ENCODE assay signal across 10 cellular contexts in genomic region chr2:16635796-16636699, GRCh38. TPM values are rescaled to one million over a fixed set of nuclear protein-coding genes. Genes with fewer than 3 reads are reported as not detected.
DNase-seq lines count a peak whose midpoint lies in the region; ATAC-seq, FAIRE-seq and TF ChIP-seq lines count a peak whose summit lies in the region.
"Had no signal": no experiment of that assay in that cellular context is flagged by ENCODE, and none has a peak within 500 bp of the region (broad histone marks: within the 10 kb centered on the region; RNA-seq: fewer than 3 reads in every experiment).

No MANE protein-coding gene starts in this region.

- H2BK15ac ChIP-seq in neuronal stem cell (ENCODE audit: low read length) = no peak overlapping the region

- H3K4me1 ChIP-seq in GM12878 (ENCODE audit: control insufficient read depth, insufficient read depth, low read length) = no peaks in the 10 kb centered on the region
- H3K4me1 ChIP-seq in neuronal stem cell (ENCODE audit: control insufficient read depth in 2 of 2, insufficient read depth in 1 of 2, low read depth in 1 of 2, low read length in 2 of 2) = peaks cover 31 to 59% of the 10 kb centered on the region in 2 donors
- peaks cover 18 to 100% (median 84%) of the 10 kb centered on the region in 6 donors for H3K4me1 ChIP-seq in spleen
- no peaks in the 10 kb centered on the region for H3K4me1 ChIP-seq in prostate gland (replicated peaks)
- H3K4me1 ChIP-seq: HAP-1 had no signal

- 25% methylated on average over 15 of the region's 15 CpGs for WGBS in GM12878 (ENCODE audit: insufficient coverage, insufficient replicate concordance, low lambda C conversion rate, missing lambda C conversion rate)
- WGBS in neuronal stem cell (ENCODE audit: extremely low coverage in 2 of 2, insufficient read length in 2 of 2, insufficient replicate concordance in 1 of 2), 2 donors = no CpG with 5 or more reads among the region's 15 CpGs
- 55 to 65% (median 59%) methylated on average over 14 to 15 of the region's 15 CpGs for WGBS in spleen, 5 donors
- 84% methylated on average over 15 of the region's 15 CpGs for WGBS in prostate gland

- H3K79me1 ChIP-seq in neuronal stem cell (ENCODE audit: low read depth, low read length) = no peaks in the 10 kb centered on the region

- peak; percentile 62 for ATAC-seq in GM12878

- H3K27me3 ChIP-seq in GM12878 (replicated peaks in 1 of 2; ENCODE audit: control insufficient read depth in 2 of 2, insufficient read depth in 2 of 2, low read length in 1 of 2) (peaks cover 0 to 6% of the 10 kb centered on the region in 2 experiments; a peak in 1 of 4 replicates), neuronal stem cell (ENCODE audit: control insufficient read depth in 3 of 3, insufficient read depth in 3 of 3, low read depth in 1 of 3, low read length in 3 of 3) (no peaks in the 10 kb centered on the region), spleen (replicated peaks in 1 of 7) (no peaks in the 10 kb centered on the region), prostate gland (replicated peaks; ENCODE audit: insufficient read depth) (no peaks in the 10 kb centered on the region)

- no peak overlapping the region for H3K27ac Mint-ChIP-seq in osteocyte (ENCODE audit: unreplicated experiment)

- peak overlapping the region; percentile 41 for H3K4me3 ChIP-seq in NB4 (ENCODE audit: low read depth, low read length)
- H3K4me3 ChIP-seq in GM12878 = no peak overlapping the region
- no peak overlapping the region for H3K4me3 ChIP-seq in neuronal stem cell (ENCODE audit: low read length in 2 of 2)
- no peak overlapping the region for H3K4me3 ChIP-seq in spleen
- no peak overlapping the region for H3K4me3 ChIP-seq in prostate gland
- H3K4me3 ChIP-seq: HAP-1 had no signal

- TF ChIP-seq CTCF in NB4 (IDR thresholded peaks at IDR 0.05; ENCODE audit: low read depth, low read length) (peak; percentile 16), GM12878 (IDR thresholded peaks at IDR 0.05 in 2 of 3, conservative IDR thresholded peaks at IDR 0.05 in 1 of 3; ENCODE audit: control insufficient read depth in 2 of 3, extremely low read depth in 1 of 3, insufficient read depth in 1 of 3, low read depth in 3 of 3, low read length in 3 of 3) (no peak), spleen (IDR thresholded peaks at IDR 0.05 in 8 of 11, conservative IDR thresholded peaks at IDR 0.05 in 3 of 11) (no peak), osteocyte (IDR thresholded peaks at IDR 0.05) (no peak), prostate gland (IDR thresholded peaks at IDR 0.05) (no peak)

- in situ Hi-C loops in GM12878 (cut with MboI) = no loop called here

- H3K9me3 Mint-ChIP-seq in osteocyte (ENCODE audit: unreplicated experiment) = no peaks in the 10 kb centered on the region

- H3K9me3 ChIP-seq in GM12878 (replicated peaks; ENCODE audit: control insufficient read depth, insufficient read depth, low read length) (no peaks in the 10 kb centered on the region), neuronal stem cell (replicated peaks in 1 of 2; ENCODE audit: control insufficient read depth in 2 of 2, insufficient read depth in 1 of 2, low read depth in 1 of 2, low read length in 2 of 2) (peaks cover 0 to 5% of the 10 kb centered on the region in 2 donors), spleen (peaks cover 0 to 4% (median 0%) of the 10 kb centered on the region in 8 donors), prostate gland (no peaks in the 10 kb centered on the region)
- H3K9me3 ChIP-seq: HAP-1 had no signal

- H3K4ac ChIP-seq in neuronal stem cell (ENCODE audit: low read length) = no peak overlapping the region

- H2AFZ ChIP-seq in GM12878 (ENCODE audit: control insufficient read depth, low read depth, low read length) (no peak overlapping the region), neuronal stem cell (ENCODE audit: low read length) (peak overlapping the region; percentile 60)

- no peak overlapping the region for H2BK5ac ChIP-seq in neuronal stem cell (ENCODE audit: low read length)

- no peak overlapping the region for H3K4me3 Mint-ChIP-seq in osteocyte (ENCODE audit: unreplicated experiment)

- H3K36me3 Mint-ChIP-seq in osteocyte (ENCODE audit: unreplicated experiment) = no peaks in the 10 kb centered on the region

- TF ChIP-seq RAD21 in GM12878 (IDR thresholded peaks at IDR 0.05; ENCODE audit: insufficient read depth, low read depth, low read length) = no peak

- H3K23ac ChIP-seq in neuronal stem cell (ENCODE audit: low read depth, low read length, poor library complexity) = no peak overlapping the region

- no peak for FAIRE-seq in GM12878 (lab: Jason Lieb, UNC)
- FAIRE-seq: urothelium cell line had no signal

- H3K14ac ChIP-seq in neuronal stem cell (ENCODE audit: low read length) = no peak overlapping the region

- H4K8ac ChIP-seq in neuronal stem cell (ENCODE audit: low read depth, low read length) = no peak overlapping the region

- TF ChIP-seq POLR2A in NB4 (IDR thresholded peaks at IDR 0.05; ENCODE audit: extremely low read depth, insufficient read length) = no peak
- TF ChIP-seq POLR2A in GM12878 (IDR thresholded peaks at IDR 0.05; ENCODE audit: low read depth, low read length) = no peak
- TF ChIP-seq POLR2A in spleen (IDR thresholded peaks at IDR 0.05) = no peak
- no peak for TF ChIP-seq POLR2A in prostate gland (IDR thresholded peaks at IDR 0.05)

- BruUV-seq in GM12878 (replicated peaks; lab: Mats Ljungman, UMichigan) = no TSS peak

- H3K18ac ChIP-seq in neuronal stem cell (ENCODE audit: low read length) = no peak overlapping the region

- H2BK120ac ChIP-seq in neuronal stem cell (ENCODE audit: low read depth, low read length) = no peak overlapping the region

- H4K91ac ChIP-seq in neuronal stem cell (ENCODE audit: low read depth, low read length, poor library complexity) = no peak overlapping the region

- no peaks in the 10 kb centered on the region for H4K20me1 ChIP-seq in GM12878 (ENCODE audit: control insufficient read depth, insufficient read depth)

- DNase-seq in Daoy (ENCODE audit: low read depth) (peak; percentile 39), NB4 (ENCODE audit: low read depth) (peak; percentile 85), GM12878 (ENCODE audit: low read depth, low spot score) (no peak), neuronal stem cell (ENCODE audit: low spot score) (no peak), spleen (no peak), osteocyte (ENCODE audit: extremely low spot score, unreplicated experiment) (no peak), DMS 273 treated with DMSO at 0.1 percent for 48 hours (lab: John Stamatoyannopoulos, UW) (no peak), prostate gland (ENCODE audit: low spot score) (no peak)

- H3K27ac ChIP-seq in GM12878 (ENCODE audit: control insufficient read depth, insufficient read depth) (no peak overlapping the region), neuronal stem cell (replicated peaks; ENCODE audit: low read length) (no peak overlapping the region), spleen (peak overlapping the region in 4 of 8 donors; percentile 18 to 64 (median 38)), prostate gland (no peak overlapping the region)

- no peaks in the 10 kb centered on the region for H3K79me2 ChIP-seq in GM12878 (ENCODE audit: control insufficient read depth, insufficient read depth, low read length)

- H2BK12ac ChIP-seq in neuronal stem cell (ENCODE audit: low read length) = no peak overlapping the region

- H3K4me2 ChIP-seq in GM12878 (ENCODE audit: control insufficient read depth, insufficient read depth) (no peak overlapping the region), neuronal stem cell (ENCODE audit: insufficient read depth, low read length, poor library complexity, severe bottlenecking) (no peak overlapping the region)

- no peak overlapping the region for H3K9ac ChIP-seq in GM12878 (ENCODE audit: control insufficient read depth, insufficient read depth, low read length)
- H3K9ac ChIP-seq in neuronal stem cell (ENCODE audit: low read depth, low read length, poor library complexity) = no peak overlapping the region

- H3K4me1 Mint-ChIP-seq in osteocyte (ENCODE audit: unreplicated experiment) = no peaks in the 10 kb centered on the region

- POLR2A ChIA-PET in GM12878 (lab: Charles Lee) = interaction anchor here (0.6 to 1.5 kb wide), 4 partner anchors 11 to 23 kb away, joined by 3 to 9 read pairs (median 3); no protein-coding TSS in a partner anchor

- H2AK5ac ChIP-seq in neuronal stem cell (ENCODE audit: low read depth, low read length) = no peak overlapping the region

- CTCF ChIA-PET in GM12878 (lab: Yijun Ruan, JAX) = interaction anchor here (0.9 to 1.6 kb wide), 5 partner anchors 13 to 121 kb away, joined by 3 to 6 read pairs (median 5); no protein-coding TSS in a partner anchor

- no peak for TF ChIP-seq EP300 in GM12878 (IDR thresholded peaks at IDR 0.05; ENCODE audit: borderline replicate concordance in 1 of 2, control insufficient read depth in 1 of 2, low read depth in 2 of 2, low read length in 2 of 2)

- RAD21 ChIA-PET in GM12878 (lab: Charles Lee; ENCODE audit: unreplicated experiment) = interaction anchor here (0.9 to 2.2 kb wide), 4 partner anchors 16 to 26 kb away, joined by 3 to 10 read pairs (median 6); no protein-coding TSS in a partner anchor

- SMC1A ChIA-PET in GM12878 (lab: Charles Lee; ENCODE audit: uncharacterized antibody, unreplicated experiment) = interaction anchor here (1.0 to 2.5 kb wide), 8 partner anchors 10 to 121 kb away, joined by 3 to 22 read pairs (median 4); no protein-coding TSS in a partner anchor

- intact Hi-C loops in GM12878 (cut with micrococcal nuclease; ENCODE audit: unreplicated experiment) (no loop called here), spleen (cut with DNase I; ENCODE audit: low total_unique reads) (no loop called here), prostate gland (cut with DNase I) (no loop called here)

- H3K27me3 Mint-ChIP-seq in osteocyte (ENCODE audit: unreplicated experiment) = peaks cover 10% of the 10 kb centered on the region

- no peaks in the 10 kb centered on the region for H3K36me3 ChIP-seq in GM12878 (ENCODE audit: control insufficient read depth in 2 of 2, insufficient read depth in 2 of 2, low read length in 1 of 2)
- H3K36me3 ChIP-seq in neuronal stem cell (replicated peaks in 1 of 2; ENCODE audit: control insufficient read depth in 2 of 2, insufficient read depth in 2 of 2, low read length in 2 of 2) = no peaks in the 10 kb centered on the region
- H3K36me3 ChIP-seq in spleen = peaks cover 0 to 44% (median 2%) of the 10 kb centered on the region in 6 donors
- no peaks in the 10 kb centered on the region for H3K36me3 ChIP-seq in prostate gland
- H3K36me3 ChIP-seq: HAP-1 had no signal

RNA-seq across cellular contexts. Expression of gene CYRIA, which starts 29.6 kb away (rescaled TPM):
- total RNA-seq in Daoy (2014; rRNA removed; shearing (Covaris generic)) = 0.48 and 0.80 TPM in 2 replicates
- 51.1 and 55.0 TPM in 2 replicates for total RNA-seq in GM12878 (2013; cell fraction: nucleolus; rRNA removed)
- total RNA-seq in GM12878 (2014; rRNA removed) (3.0 and 4.2 TPM in 2 replicates), GM12878 (2014; rRNA removed; fragmentation: Illumina TruSeq; extraction: Trizol) (5.8 and 6.9 TPM in 2 replicates), GM12878 (2021) (9.2 and 11.2 TPM in 2 replicates), spleen (10 to 100 TPM; 50.5 to 87.9 (median 75.5) TPM), osteocyte (2.8 TPM in 2 replicates), prostate gland (10 to 100 TPM in 1 of 2 donors, 1 to 10 TPM in 1; 6.5 to 10.3 TPM)
- 0.73 TPM for polyA plus RNA-seq in GM12878 (2011; ENCODE audit: low read depth)
- polyA plus RNA-seq in GM12878 (2011; rRNA removed) (11.9 and 13.0 TPM in 2 replicates), GM12878 (2014; fragmentation: Illumina TruSeq; extraction: Trizol) (9.4 and 11.7 TPM in 2 replicates), GM12878 (2014; fragmentation: Nextera tagmentation; extraction: Ambion mirVana) (1 to 10 TPM; 5.4 to 7.8 TPM), GM12878 (2014; rRNA removed) (4.8 and 6.0 TPM in 2 replicates), GM12878 (2016; fragmentation: Nextera tagmentation; extraction: Ambion mirVana) (10 to 100 TPM in 1 of 2 experiments, 1 to 10 TPM in 1; 9.6 to 13.1 TPM), spleen (10 to 100 TPM; 11.1 to 16.4 (median 13.2) TPM)
- 5.5 and 6.6 TPM in 2 replicates for polyA plus RNA-seq in GM12878 (2011; cell fraction: cytosol; rRNA removed)
- polyA plus RNA-seq in GM12878 (2011; cell fraction: nucleus; rRNA removed) = 12.6 and 15.4 TPM in 2 replicates
- 0.93 and 1.2 TPM in 2 replicates for polyA plus RNA-seq in GM12878 (2012)
- 8.2 and 12.9 TPM in 2 replicates for polyA minus RNA-seq in GM12878 (2011; rRNA and poly(A)+ RNA removed)
- polyA minus RNA-seq in GM12878 (2011; cell fraction: cytosol; rRNA and poly(A)+ RNA removed) = 2.3 and 4.1 TPM in 2 replicates
- polyA minus RNA-seq in GM12878 (2011; cell fraction: nucleus; rRNA and poly(A)+ RNA removed) = 10.4 and 11.1 TPM in 2 replicates
- polyA plus RNA-seq in neuronal stem cell (2013, experiment 1 of 2) = 2.1 TPM
- 2.2 TPM for polyA plus RNA-seq in neuronal stem cell (2013, experiment 2 of 2)

Comparison
In these comparisons a context has a peak if more than half of its experiments do, and no peak if none do; other contexts are left out.
1. DNase-seq: peak in Daoy (single experiment) and NB4 (single experiment); none in GM12878 (single experiment), neuronal stem cell (single experiment), spleen (single experiment), osteocyte (single experiment), DMS 273 treated with DMSO at 0.1 percent for 48 hours (single experiment) and prostate gland (single experiment).